In genomic region chr22:35695202-35695601, GRCh38 we compare ENCODE assay signal across 32 cellular contexts. TPM values are rescaled to one million over a fixed set of nuclear protein-coding genes. Genes with fewer than 3 reads are reported as not detected.
"Had no signal": no experiment of that assay in that cellular context is flagged by ENCODE, and none has a peak within 500 bp of the region (broad histone marks: within the 10 kb centered on the region; RNA-seq: fewer than 3 reads in every experiment).

No MANE protein-coding gene starts in this region.

- H3K4me2 ChIP-seq: smooth muscle cell had no signal

- H3K27ac Mint-ChIP-seq: mesothelial cell of epicardium; naive B cell; natural killer cell; nephron progenitor cell; progenitor cell of endocrine pancreas; stimulated activated memory B cell treated with anti-CD40 and anti-IgM and Interleukin-4, amounts not matched to agents 10 μg/mL and 1 μg/mL and 100 μg/mL, for 72 hours; stimulated activated naive CD8-positive, alpha-beta T cell treated with anti-CD3 and anti-CD28 coated beads, Interleukin-15, amount 100 ng/mL, for 72 hours; type B pancreatic cell had no signal

- H3K4me1 ChIP-seq: left ventricle myocardium inferior, right atrium auricular region, right lobe of liver, tibial nerve, vagina had no signal

- H3K4me1 Mint-ChIP-seq: mesothelial cell of epicardium; naive B cell; natural killer cell; nephron progenitor cell; stimulated activated naive CD8-positive, alpha-beta T cell treated with anti-CD3 and anti-CD28 coated beads, Interleukin-15, amount 100 ng/mL, for 72 hours had no signal

- H3K9me3 Mint-ChIP-seq: naive B cell; natural killer cell; stimulated activated memory B cell treated with anti-CD40 and anti-IgM and Interleukin-4, amounts not matched to agents 10 μg/mL and 1 μg/mL and 100 μg/mL, for 72 hours; stimulated activated naive CD8-positive, alpha-beta T cell treated with anti-CD3 and anti-CD28 coated beads, Interleukin-15, amount 100 ng/mL, for 72 hours; type B pancreatic cell had no signal

- ATAC-seq: natural killer cell; right lobe of liver; stimulated activated memory B cell treated with anti-CD40 and anti-IgM and Interleukin-4, amounts not matched to agents 10 μg/mL and 1 μg/mL and 100 μg/mL, for 72 hours had no signal

- H3K9me3 ChIP-seq: left ventricle myocardium inferior, ovary, right atrium auricular region, right lobe of liver, tibial nerve, vagina had no signal

- H3K4me3 ChIP-seq: left ventricle myocardium inferior, lung, ovary, right atrium auricular region, right lobe of liver, smooth muscle cell, tibial nerve, vagina had no signal

- H3K27me3 ChIP-seq: ovary, right atrium auricular region, right lobe of liver, tibial nerve, vagina had no signal

- H3K4me3 Mint-ChIP-seq: mesothelial cell of epicardium; naive B cell; natural killer cell; nephron progenitor cell; stimulated activated memory B cell treated with anti-CD40 and anti-IgM and Interleukin-4, amounts not matched to agents 10 μg/mL and 1 μg/mL and 100 μg/mL, for 72 hours; stimulated activated naive CD8-positive, alpha-beta T cell treated with anti-CD3 and anti-CD28 coated beads, Interleukin-15, amount 100 ng/mL, for 72 hours; type B pancreatic cell had no signal

- DNase-seq: islet precursor cell; left ventricle myocardium inferior; mesendoderm; naive B cell; natural killer cell; nephron progenitor cell; ovary; right lobe of liver; stimulated activated CD4-positive, alpha-beta T cell treated with anti-CD3 and anti-CD28 coated beads, Interleukin-1b, Interleukin-23, amount 100 ng/mL, for 48 hours; stimulated activated CD4-positive, alpha-beta T cell treated with anti-CD3 and anti-CD28 coated beads, Interleukin-2, amount 100 ng/mL, for 48 hours; stimulated activated CD4-positive, alpha-beta T cell treated with anti-CD3 and anti-CD28 coated beads, Interleukin-4, amount 100 ng/mL, for 4 hours; stimulated activated CD8-positive, alpha-beta memory T cell treated with anti-CD3 and anti-CD28 coated beads, Interleukin-4, amount 100 ng/mL, for 48 hours; stimulated activated naive CD4-positive, alpha-beta T cell treated with Interleukin-2 at 50 U/mL for 16 hours; stimulated activated naive CD8-positive, alpha-beta T cell treated with anti-CD3 and anti-CD28 coated beads, Interleukin-15, amount 100 ng/mL, for 72 hours; substantia nigra had no signal

- H3K36me3 Mint-ChIP-seq: mesothelial cell of epicardium; naive B cell; natural killer cell; stimulated activated memory B cell treated with anti-CD40 and anti-IgM and Interleukin-4, amounts not matched to agents 10 μg/mL and 1 μg/mL and 100 μg/mL, for 72 hours; type B pancreatic cell had no signal

- H3K36me3 ChIP-seq: left ventricle myocardium inferior, ovary, right atrium auricular region, right lobe of liver, tibial nerve, vagina had no signal

- H3K27ac ChIP-seq: left ventricle myocardium inferior, ovary, right atrium auricular region, right lobe of liver, tibial nerve, vagina had no signal

- H3K27me3 Mint-ChIP-seq: stimulated activated naive CD8-positive, alpha-beta T cell treated with anti-CD3 and anti-CD28 coated beads, Interleukin-15, amount 100 ng/mL, for 72 hours had no signal

RNA-seq across cellular contexts. Expression of gene APOL5, which starts 22.5 kb away (rescaled TPM):
- total RNA-seq: kidney epithelial cell, left ventricle myocardium inferior, lower leg skin, lung, mesothelial cell of epicardium, mononuclear cell, natural killer cell, omental fat pad, ovary, progenitor cell of endocrine pancreas, pulmonary artery endothelial cell, renal cortical epithelial cell, smooth muscle cell, temporal lobe, ureter, vagina had no signal
